In genomic region chr1:230424440-230425251, GRCh38 we compare ENCODE assay signal across 1 cellular context.
TF ChIP-seq lines count a peak whose summit lies in the region.

No MANE protein-coding gene starts in this region.

TF ChIP-seq in IMR-90, 13 proteins besides CTCF, POLR2A, EP300 and RAD21 (continued from another document):
- TF ChIP-seq ELK1 (IDR thresholded peaks at IDR 0.05; ENCODE audit: borderline replicate concordance, low read depth, low read length): no peak
